21 cellular contexts compared by ENCODE assay signal in the genomic region with DNA sequence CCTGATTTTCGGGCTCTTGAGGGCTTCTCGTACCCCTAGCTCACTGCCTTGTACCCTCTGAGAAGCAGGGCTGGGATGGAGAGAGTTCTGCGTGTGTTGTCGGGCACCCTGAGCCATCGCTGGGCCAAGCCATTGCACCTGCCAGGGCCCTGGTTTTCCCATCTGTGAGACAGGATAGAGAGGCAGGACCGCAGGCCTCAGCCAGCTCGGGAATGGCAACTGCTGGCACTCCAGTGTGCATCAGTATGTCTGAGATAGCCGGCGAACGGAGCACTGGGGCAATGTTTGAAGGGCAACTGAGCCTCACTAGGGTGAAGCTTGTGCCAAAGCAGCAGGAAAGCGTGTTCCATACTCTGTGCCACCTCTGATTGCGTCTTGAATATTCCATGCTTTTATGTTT.
A peak's percentile ranks its signal among the peaks of the same experiment; 100 is the strongest.
DNase-seq lines count a peak whose midpoint lies in the region; ATAC-seq and TF ChIP-seq lines count a peak whose summit lies in the region.
"Had no signal": no experiment of that assay in that cellular context is flagged by ENCODE, and none has a peak within 500 bp of the region (broad histone marks: within the 10 kb centered on the region; RNA-seq: fewer than 3 reads in every experiment).

No MANE protein-coding gene starts in this region.

- no peaks in the 10 kb centered on the region for H3K27me3 ChIP-seq in smooth muscle cell (ENCODE audit: low read depth)
- H3K27me3 ChIP-seq: BLaER1 treated with 17β-estradiol and CSF1 and Interleukin-3, amounts not matched to agents 10 nM and 100 nM; Peyer's patch had no signal

- no peaks in the 10 kb centered on the region for H3K4me1 ChIP-seq in smooth muscle cell (ENCODE audit: low read depth)

- H3K9me3 ChIP-seq in smooth muscle cell (replicated peaks; ENCODE audit: low read depth): no peaks in the 10 kb centered on the region
- H3K9me3 ChIP-seq: BLaER1 treated with 17β-estradiol and CSF1 and Interleukin-3, amounts not matched to agents 10 nM and 100 nM; Peyer's patch had no signal

- H3K9ac ChIP-seq in smooth muscle cell (ENCODE audit: low read depth): no peak overlapping the region
- H3K9ac ChIP-seq: BLaER1 treated with 17β-estradiol and CSF1 and Interleukin-3, amounts not matched to agents 10 nM and 100 nM; GM23248 had no signal

- intact Hi-C loops in natural killer cell (cut with micrococcal nuclease): loop anchor here (5.0 kb wide), 2 partner anchors 80 to 115 kb away; no protein-coding TSS in a partner anchor
- intact Hi-C loops in Right ventricle myocardium inferior (cut with DNase I): loop anchor here (2.0 to 5.0 kb wide), 3 partner anchors 42 to 80 kb away; a partner anchor contains a TSS

- H4K20me1 ChIP-seq in smooth muscle cell (ENCODE audit: low read depth): no peaks in the 10 kb centered on the region

- no peak overlapping the region for H3K4me3 Mint-ChIP-seq in natural killer cell treated with Interleukin-12 subunit alpha and Interleukin-12 subunit beta and Interleukin-15 and Interleukin-18, amount 100 ng/mL, for 72 hours
- no peak overlapping the region for H3K4me3 Mint-ChIP-seq in natural killer cell
- H3K4me3 Mint-ChIP-seq in endothelial cell (ENCODE audit: unreplicated experiment): no peak overlapping the region

- peak overlapping the region; percentile 2 for H3K4me2 ChIP-seq in smooth muscle cell

- H3K4me3 ChIP-seq in smooth muscle cell: no peak overlapping the region
- H3K4me3 ChIP-seq: BLaER1 treated with 17β-estradiol and CSF1 and Interleukin-3, amounts not matched to agents 10 nM and 100 nM; GM12878; GM23248; Peyer's patch had no signal

- no peak for DNase-seq in natural killer cell treated with Interleukin-12 subunit alpha and Interleukin-12 subunit beta and Interleukin-15 and Interleukin-18, amount 100 ng/mL, for 72 hours (ENCODE audit: low spot score)
- DNase-seq in natural killer cell: no peak
- DNase-seq in Right ventricle myocardium inferior (ENCODE audit: missing footprints): no peak
- peak; percentile 46 for DNase-seq in islet precursor cell
- DNase-seq in smooth muscle cell (lab: John Stamatoyannopoulos, UW; ENCODE audit: unreplicated experiment): no peak
- no peak for DNase-seq in endothelial cell (ENCODE audit: low spot score)
- no peak for DNase-seq in NK-92 treated with Interleukin-12 subunit alpha and Interleukin-12 subunit beta, amount 100 ng/mL, for 24 hours (lab: John Stamatoyannopoulos, UW)
- DNase-seq: DND-41, GDM1, Karpas-422, NCI-H1105, NCI-H1694, NCI-H2107, NCI-H2227 treated with DMSO at 0.1 percent for 48 hours, NCI-H524, SHP77 had no signal

- H3K27me3 Mint-ChIP-seq in natural killer cell treated with Interleukin-12 subunit alpha and Interleukin-12 subunit beta and Interleukin-15 and Interleukin-18, amount 100 ng/mL, for 72 hours: peaks cover 0 to 3% of the 10 kb centered on the region in 2 donors
- H3K27me3 Mint-ChIP-seq in natural killer cell (ENCODE audit: low read depth in 2 of 2): peaks cover 0 to 9% of the 10 kb centered on the region in 2 donors
- peaks cover 3% of the 10 kb centered on the region for H3K27me3 Mint-ChIP-seq in endothelial cell (ENCODE audit: unreplicated experiment)

- H3K36me3 ChIP-seq in smooth muscle cell (ENCODE audit: low read depth): no peaks in the 10 kb centered on the region
- H3K36me3 ChIP-seq: BLaER1 treated with 17β-estradiol and CSF1 and Interleukin-3, amounts not matched to agents 10 nM and 100 nM; Peyer's patch had no signal

- H3F3A ChIP-seq in smooth muscle cell (ENCODE audit: low read depth): peaks cover 5% of the 10 kb centered on the region

- TF ChIP-seq CTCF in natural killer cell (IDR thresholded peaks at IDR 0.05) (no peak), smooth muscle cell (IDR thresholded peaks at IDR 0.05; ENCODE audit: borderline replicate concordance, insufficient read depth, poor library complexity, severe bottlenecking) (no peak), endothelial cell (IDR thresholded peaks at IDR 0.05; ENCODE audit: unreplicated experiment) (no peak)

- ATAC-seq in natural killer cell treated with Interleukin-12 subunit alpha and Interleukin-12 subunit beta and Interleukin-15 and Interleukin-18, amount 100 ng/mL, for 72 hours: no peak
- ATAC-seq in natural killer cell (no peak), Right ventricle myocardium inferior (peak; percentile 58), HG03159 (IDR thresholded peaks at IDR 0.05; ENCODE audit: unreplicated experiment) (no peak)

- H3K27ac ChIP-seq in smooth muscle cell (ENCODE audit: low read depth): peak overlapping the region; percentile 54
- H3K27ac ChIP-seq: BLaER1 treated with 17β-estradiol and CSF1 and Interleukin-3, amounts not matched to agents 10 nM and 100 nM; GM23248 had no signal

- WGBS in smooth muscle cell (ENCODE audit: low lambda C conversion rate): 91% methylated on average over 12 of the region's 12 CpGs

- H3K4me1 Mint-ChIP-seq in natural killer cell treated with Interleukin-12 subunit alpha and Interleukin-12 subunit beta and Interleukin-15 and Interleukin-18, amount 100 ng/mL, for 72 hours (ENCODE audit: low read depth in 2 of 2): peaks cover 32 to 34% of the 10 kb centered on the region in 2 donors
- H3K4me1 Mint-ChIP-seq in natural killer cell (peaks cover 8 to 13% of the 10 kb centered on the region in 2 donors), endothelial cell (ENCODE audit: unreplicated experiment) (no peaks in the 10 kb centered on the region)

- H3K27ac Mint-ChIP-seq in natural killer cell treated with Interleukin-12 subunit alpha and Interleukin-12 subunit beta and Interleukin-15 and Interleukin-18, amount 100 ng/mL, for 72 hours: peak overlapping the region; percentile 50 to 85
- H3K27ac Mint-ChIP-seq in natural killer cell (no peak overlapping the region), endothelial cell (ENCODE audit: unreplicated experiment) (no peak overlapping the region)

- H3K79me2 ChIP-seq in smooth muscle cell (ENCODE audit: low read depth): no peaks in the 10 kb centered on the region

- no peak overlapping the region for H2AFZ ChIP-seq in smooth muscle cell (ENCODE audit: low read depth)
- H2AFZ ChIP-seq: GM23248 had no signal

- H3K36me3 Mint-ChIP-seq in natural killer cell treated with Interleukin-12 subunit alpha and Interleukin-12 subunit beta and Interleukin-15 and Interleukin-18, amount 100 ng/mL, for 72 hours: no peaks in the 10 kb centered on the region
- no peaks in the 10 kb centered on the region for H3K36me3 Mint-ChIP-seq in natural killer cell
- no peaks in the 10 kb centered on the region for H3K36me3 Mint-ChIP-seq in endothelial cell (ENCODE audit: low read depth, unreplicated experiment)

- H3K9me3 Mint-ChIP-seq in natural killer cell treated with Interleukin-12 subunit alpha and Interleukin-12 subunit beta and Interleukin-15 and Interleukin-18, amount 100 ng/mL, for 72 hours: no peaks in the 10 kb centered on the region
- H3K9me3 Mint-ChIP-seq in natural killer cell (no peaks in the 10 kb centered on the region), endothelial cell (ENCODE audit: unreplicated experiment) (no peaks in the 10 kb centered on the region)

Comparison
In these comparisons a context has a peak if more than half of its experiments do, and no peak if none do; other contexts are left out.
1. H3K27ac Mint-ChIP-seq: peak in natural killer cell treated with Interleukin-12 subunit alpha and Interleukin-12 subunit beta and Interleukin-15 and Interleukin-18, amount 100 ng/mL, for 72 hours (2 of 2); none in natural killer cell (0 of 2) and endothelial cell (single experiment).